Comparison of ENCODE assay signal across 8 cellular contexts in the genomic region with DNA sequence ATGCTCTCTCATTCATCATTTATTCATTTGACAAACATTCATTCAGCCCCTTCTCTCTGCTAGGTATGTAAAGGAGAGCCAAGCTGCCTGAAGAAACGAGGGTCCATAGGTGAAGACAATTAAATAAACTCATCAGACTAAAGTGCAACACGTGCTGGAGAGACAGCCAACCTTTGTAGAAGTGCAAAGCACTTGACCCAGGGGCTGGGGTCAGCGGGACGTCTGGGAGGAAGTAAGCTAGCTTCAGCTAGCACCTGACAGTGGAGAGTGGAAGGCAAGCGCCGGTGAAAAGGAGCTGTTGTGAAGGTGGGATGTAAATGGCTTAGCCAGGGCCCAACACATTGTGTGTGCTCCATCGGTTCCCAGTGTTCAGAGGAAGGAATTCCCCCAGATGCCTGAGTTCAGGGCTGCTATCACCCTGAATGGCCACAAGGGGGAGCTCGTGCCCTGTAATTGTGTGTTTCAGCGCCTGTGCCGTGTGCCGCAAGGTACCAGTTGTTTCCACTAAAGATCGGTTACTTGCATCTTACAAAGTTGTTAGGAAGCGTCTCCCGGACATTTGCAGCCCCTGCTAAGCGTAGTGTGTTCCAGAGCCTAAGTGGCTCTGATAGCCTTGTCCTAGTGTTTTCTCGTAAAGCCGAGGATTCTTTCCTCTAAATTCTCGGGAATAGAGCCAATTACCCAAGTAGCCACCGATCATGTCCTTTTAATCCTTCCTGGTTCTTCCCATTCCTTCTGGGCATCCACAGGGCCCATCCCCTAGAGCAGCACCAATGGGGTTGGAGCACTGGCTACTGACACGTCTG. TPM values are rescaled to one million over a fixed set of nuclear protein-coding genes. Genes with fewer than 3 reads are reported as not detected.
DNase-seq lines count a peak whose midpoint lies in the region; ATAC-seq and TF ChIP-seq lines count a peak whose summit lies in the region.

No MANE protein-coding gene starts in this region.

- TF ChIP-seq CTCF in GM12864 (IDR thresholded peaks at IDR 0.05; ENCODE audit: low read depth, low read length, missing control alignments), result peak; percentile 98
- peak; percentile 88 to 98 for TF ChIP-seq CTCF in right atrium auricular region (IDR thresholded peaks at IDR 0.05)

- H3K4me3 ChIP-seq in GM12864 (ENCODE audit: low read depth, low read length) (no peak overlapping the region), right atrium auricular region (peak overlapping the region in 1 of 2 donors; percentile 39)

- H3K36me3 ChIP-seq in right atrium auricular region, result no peaks in the 10 kb centered on the region

- DNase-seq in GM12864 (ENCODE audit: low read depth) (peak; percentile 18), NCI-H1048 (lab: John Stamatoyannopoulos, UW) (peak; percentile 1), T-helper 1 cell (peak; percentile 34 to 66 (median 58)), amniotic stem cell (lab: John Stamatoyannopoulos, UW) (peak; percentile 25), right atrium auricular region (ENCODE audit: low spot score) (peak; percentile 65), retina (peak; percentile 87)

- no peaks in the 10 kb centered on the region for H3K9me3 ChIP-seq in right atrium auricular region

- H3K4me1 ChIP-seq in right atrium auricular region, result peaks cover 0 to 7% of the 10 kb centered on the region in 2 donors

- no peak overlapping the region for H3K27ac ChIP-seq in right atrium auricular region

- H3K27me3 ChIP-seq in right atrium auricular region, result no peaks in the 10 kb centered on the region

- ATAC-seq in HG02798 (IDR thresholded peaks at IDR 0.05; ENCODE audit: poor library complexity, unreplicated experiment) (no peak), HG03439 (IDR thresholded peaks at IDR 0.05; ENCODE audit: unreplicated experiment) (no peak)

RNA-seq across cellular contexts. Expression of gene TLX1, which starts 30.6 kb away (rescaled TPM):
- total RNA-seq in right atrium auricular region, result not detected

Comparison
In these comparisons a context has a peak if more than half of its experiments do, and no peak if none do; other contexts are left out.
1. DNase-seq: peak in every context shown above with its lines; median percentile 87 in retina; 65 in right atrium auricular region; 58 in T-helper 1 cell; 25 in amniotic stem cell; 18 in GM12864; 1 in NCI-H1048.